ENCODE assay signal across 2 cellular contexts in genomic region chr2:131332709-131333108, GRCh38. TPM values are rescaled to one million over a fixed set of nuclear protein-coding genes. Genes with fewer than 3 reads are reported as not detected.
"Had no signal": no experiment of that assay in that cellular context is flagged by ENCODE, and none has a peak within 500 bp of the region (broad histone marks: within the 10 kb centered on the region; RNA-seq: fewer than 3 reads in every experiment).

No MANE protein-coding gene starts in this region.

RNA-seq across cellular contexts. Expression of gene RAB6D, which starts 31.3 kb away (rescaled TPM):
- total RNA-seq: G401, GM12878 had no signal
